ENCODE assay signal across 29 cellular contexts in the genomic region with DNA sequence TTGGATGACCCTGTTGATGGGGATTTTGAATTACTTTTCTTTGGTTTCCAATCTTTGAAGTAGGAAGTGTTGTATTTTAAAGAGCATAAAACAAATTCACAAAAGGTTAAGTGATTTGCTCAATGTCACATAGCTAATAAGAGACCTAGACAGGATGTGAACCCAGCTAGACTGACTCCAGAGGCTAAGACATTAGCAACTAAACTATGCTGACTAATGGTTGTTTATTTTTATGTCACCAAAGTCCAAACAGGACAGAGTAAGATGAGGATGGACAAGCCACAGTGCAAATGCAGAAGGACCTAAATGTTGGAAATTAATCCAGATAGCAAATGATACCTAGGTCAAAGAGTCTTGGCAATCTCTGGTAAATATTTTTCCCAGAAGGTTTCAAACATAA.
"Had no signal": no experiment of that assay in that cellular context is flagged by ENCODE, and none has a peak within 500 bp of the region (broad histone marks: within the 10 kb centered on the region; RNA-seq: fewer than 3 reads in every experiment).

No MANE protein-coding gene starts in this region.

- H3K36me3 ChIP-seq: brain microvascular endothelial cell, heart left ventricle, left lung, lower lobe of right lung, neutrophil, sigmoid colon, thyroid gland had no signal

- H3K27me3 ChIP-seq: brain microvascular endothelial cell, heart left ventricle, left lung, neutrophil, sigmoid colon, thyroid gland had no signal

- H3K27ac ChIP-seq: brain microvascular endothelial cell, heart left ventricle, left lung, lower lobe of right lung, neutrophil, sigmoid colon, thyroid gland had no signal

- H3K9me3 ChIP-seq: heart left ventricle, left lung, lower lobe of right lung, neutrophil, sigmoid colon, thyroid gland had no signal

- H3K4me3 ChIP-seq: heart left ventricle, left lung, lower lobe of right lung, sigmoid colon, smooth muscle cell, thyroid gland had no signal

- FAIRE-seq: astrocyte, endothelial cell of umbilical vein, urothelium cell line had no signal

- H3K4me2 ChIP-seq: smooth muscle cell had no signal

- DNase-seq: activated B cell treated with CpG ODN at 0.5 μM for 24 hours; activated CD4-positive, alpha-beta T cell treated with anti-CD3 and anti-CD28 coated beads, Interleukin-2, amount 50 U/mL, for 1 hour; activated CD8-positive, alpha-beta T cell treated with anti-CD3 and anti-CD28 coated beads for 36 hours; activated gamma-delta T cell treated with Interleukin-2 at 50 U/mL for 16 hours; activated naive CD4-positive, alpha-beta T cell treated with anti-CD3 and anti-CD28 coated beads, Interleukin-2, amount 50 U/mL, for 16 hours; activated T-cell treated with anti-CD3 and anti-CD28 coated beads, Interleukin-2, amount 50 U/mL, for 4 hours; amniotic stem cell; brain microvascular endothelial cell; cortex of kidney; foreskin fibroblast; heart left ventricle; hypothalamus; immature natural killer cell; kidney glomerular epithelial cell; left lung; lower lobe of right lung; mesendoderm; sigmoid colon; stimulated activated CD4-positive, alpha-beta T cell treated with anti-CD3 and anti-CD28 coated beads, Interleukin-1b, Interleukin-23, amount 100 ng/mL, for 48 hours; stimulated activated CD4-positive, alpha-beta T cell treated with anti-CD3 and anti-CD28 coated beads, Interleukin-4, amount 100 ng/mL, for 4 hours; stimulated activated CD8-positive, alpha-beta memory T cell treated with anti-CD3 and anti-CD28 coated beads, Interleukin-4, amount 100 ng/mL, for 48 hours; stimulated activated naive CD8-positive, alpha-beta T cell treated with anti-CD3 and anti-CD28 coated beads, Interleukin-15, amount 100 ng/mL, for 72 hours; T-helper 1 cell; thyroid gland had no signal

- H3K4me1 ChIP-seq: left lung, thyroid gland had no signal
